13 cellular contexts compared by ENCODE assay signal in the genomic region with DNA sequence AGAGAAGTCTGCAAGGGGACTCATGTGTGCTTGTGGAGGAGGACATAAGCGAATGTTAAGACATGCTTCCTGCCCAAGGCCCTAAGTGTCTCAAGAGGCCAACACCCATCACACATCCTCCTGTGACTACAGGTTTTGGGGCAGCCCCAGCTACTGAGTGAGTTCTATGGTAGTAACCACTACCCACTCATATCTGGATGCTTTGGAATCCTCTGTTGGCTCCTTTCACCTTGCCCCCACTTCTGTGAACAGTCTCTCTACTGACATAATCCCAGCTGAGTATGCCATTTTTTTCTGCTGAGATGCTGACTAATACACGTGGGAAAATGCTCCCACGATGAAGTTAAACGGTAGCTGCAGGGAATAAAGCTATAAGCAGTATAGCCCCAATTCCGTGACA.
DNase-seq lines count a peak whose midpoint lies in the region; ATAC-seq and TF ChIP-seq lines count a peak whose summit lies in the region.
"Had no signal": no experiment of that assay in that cellular context is flagged by ENCODE, and none has a peak within 500 bp of the region (broad histone marks: within the 10 kb centered on the region; RNA-seq: fewer than 3 reads in every experiment).

No MANE protein-coding gene starts in this region.

- H3K4me1 ChIP-seq in ACC112 (ENCODE audit: control insufficient read depth, insufficient read depth, low read length, unreplicated experiment) (peaks cover 47% of the 10 kb centered on the region), muscle layer of duodenum (ENCODE audit: control insufficient read depth in 1 of 2, insufficient read depth in 2 of 2, low read length in 2 of 2) (peaks cover 0 to 15% of the 10 kb centered on the region in 2 donors)

- H2AFZ ChIP-seq in ACC112 (ENCODE audit: low read length, unreplicated experiment), result no peak overlapping the region

- no peaks in the 10 kb centered on the region for H3K9me3 ChIP-seq in muscle layer of duodenum (ENCODE audit: control insufficient read depth in 1 of 2, low read length in 2 of 2)
- H3K9me3 ChIP-seq: left lung, tibial nerve had no signal

- H3K27me3 ChIP-seq in ACC112 (ENCODE audit: insufficient read depth, low read length), result no peaks in the 10 kb centered on the region
- H3K27me3 ChIP-seq in muscle layer of duodenum (ENCODE audit: low read depth, low read length), result no peaks in the 10 kb centered on the region
- H3K27me3 ChIP-seq: left lung, tibial nerve had no signal

- no peak for TF ChIP-seq CTCF in GM20000 (IDR thresholded peaks at IDR 0.05; ENCODE audit: extremely low read depth, missing control alignments)

- H3K36me3 ChIP-seq in ACC112 (ENCODE audit: insufficient read depth, low read length) (peaks cover 8% of the 10 kb centered on the region; the same call in 1 of the 2 replicates), muscle layer of duodenum (ENCODE audit: control insufficient read depth in 1 of 2, insufficient read depth in 2 of 2, low read length in 2 of 2) (peaks cover 13 to 27% of the 10 kb centered on the region in 2 donors)

- no peaks in the 10 kb centered on the region for H3K79me2 ChIP-seq in ACC112 (ENCODE audit: control insufficient read depth, insufficient read depth, low read length, unreplicated experiment)

- DNase-seq in GM20000 (ENCODE audit: low spot score) (peak; percentile 30), amniotic epithelial cell (ENCODE audit: low read depth) (peak; percentile 83), GM19240 (ENCODE audit: insufficient read length, low spot score) (no peak), iPS-NIHi11 (ENCODE audit: low spot score) (no peak), sciatic nerve (ENCODE audit: low spot score) (no peak)
- DNase-seq: activated effector memory CD4-positive, alpha-beta T cell treated with Interleukin-2 at 50 U/mL for 16 hours; COR-L47; left lung; NCI-H2227 treated with DMSO at 0.1 percent for 48 hours had no signal

- intact Hi-C loops in sciatic nerve (cut with DNase I), result no loop called here

- no peak for ATAC-seq in GM21737 (IDR thresholded peaks at IDR 0.05; ENCODE audit: unreplicated experiment)
- no peak for ATAC-seq in sciatic nerve

- H3K27ac ChIP-seq in ACC112 (ENCODE audit: low read depth, low read length) (peak overlapping the region; percentile 90), muscle layer of duodenum (ENCODE audit: low read length) (peak overlapping the region; percentile 2)

- H3K4me3 ChIP-seq in ACC112 (ENCODE audit: low read depth, low read length) (peak overlapping the region; percentile 15; the same call in 1 of the 2 replicates), muscle layer of duodenum (ENCODE audit: low read depth in 1 of 2, low read length in 2 of 2) (no peak overlapping the region)
- H3K4me3 ChIP-seq: left lung, tibial nerve had no signal

Comparison
In these comparisons a context has a peak if more than half of its experiments do, and no peak if none do; other contexts are left out.
1. DNase-seq: peak in GM20000 (single experiment) and amniotic epithelial cell (single experiment); none in GM19240 (single experiment), iPS-NIHi11 (single experiment) and sciatic nerve (single experiment).